Comparison of ENCODE assay signal across 32 cellular contexts in the genomic region with DNA sequence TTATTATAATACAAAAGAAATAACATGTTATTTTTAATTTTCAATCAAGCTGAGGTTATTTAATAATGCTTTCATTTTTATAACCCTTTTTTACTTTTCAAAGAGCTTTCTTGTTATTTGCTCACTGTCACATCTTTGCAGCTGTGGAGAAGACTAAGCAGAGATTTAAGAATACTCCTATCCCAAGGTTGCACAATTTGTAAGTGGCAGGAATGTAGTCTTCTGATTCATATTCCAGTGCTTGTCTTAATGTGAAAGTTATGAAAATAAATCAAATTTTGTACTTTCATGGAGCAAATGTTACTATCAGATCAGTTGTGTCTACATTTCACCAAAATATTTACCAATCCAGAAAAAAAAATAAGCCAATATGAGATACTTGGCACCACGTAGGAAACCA.
"Had no signal": no experiment of that assay in that cellular context is flagged by ENCODE, and none has a peak within 500 bp of the region (broad histone marks: within the 10 kb centered on the region; RNA-seq: fewer than 3 reads in every experiment).

No MANE protein-coding gene starts in this region.

- H3K4me3 ChIP-seq: adrenal gland, ascending aorta, breast epithelium, cardiac muscle cell, esophagus muscularis mucosa had no signal

- H3K27me3 Mint-ChIP-seq: activated B cell treated with CpG ODN at 0.5 μM for 24 hours; activated CD8-positive, alpha-beta T cell treated with anti-CD3 and anti-CD28 coated beads for 36 hours; activated naive CD8-positive, alpha-beta T cell; activated T-helper 17 cell treated with anti-CD3 and anti-CD28 coated beads, Interleukin-2, amount 50 U/mL, for 72 hours; central memory CD8-positive, alpha-beta T cell; effector memory CD8-positive, alpha-beta T cell; T-helper 17 cell had no signal

- H3K4me3 Mint-ChIP-seq: activated B cell treated with CpG ODN at 0.5 μM for 24 hours; activated CD8-positive, alpha-beta T cell treated with anti-CD3 and anti-CD28 coated beads for 36 hours; activated naive CD8-positive, alpha-beta T cell; activated T-cell treated with anti-CD3 and anti-CD28 coated beads, Interleukin-2, amount 50 U/mL, for 4 hours; activated T-helper 17 cell treated with anti-CD3 and anti-CD28 coated beads, Interleukin-2, amount 50 U/mL, for 72 hours; brain; central memory CD8-positive, alpha-beta T cell; effector memory CD8-positive, alpha-beta T cell; T-helper 17 cell; T-helper 2 cell treated with Interferon-gamma antibody and Interleukin-4, amounts not matched to agents 5 μg/mL and 100 μg/mL, for 36 hours had no signal

- H3K27ac Mint-ChIP-seq: activated B cell treated with CpG ODN at 0.5 μM for 24 hours; activated CD8-positive, alpha-beta T cell treated with anti-CD3 and anti-CD28 coated beads for 36 hours; activated naive CD8-positive, alpha-beta T cell; activated T-helper 17 cell treated with anti-CD3 and anti-CD28 coated beads, Interleukin-2, amount 50 U/mL, for 72 hours; brain; effector memory CD8-positive, alpha-beta T cell; T-helper 17 cell; T-helper 2 cell treated with Interferon-gamma antibody and Interleukin-4, amounts not matched to agents 5 μg/mL and 100 μg/mL, for 36 hours had no signal

- H3K36me3 ChIP-seq: adrenal gland, ascending aorta, breast epithelium, cardiac muscle cell, esophagus muscularis mucosa, WERI-Rb-1 had no signal

- H3K27me3 ChIP-seq: adrenal gland, ascending aorta, breast epithelium, cardiac muscle cell, esophagus muscularis mucosa had no signal

- DNase-seq: activated B cell treated with CpG ODN at 0.5 μM for 24 hours; activated CD4-positive, alpha-beta T cell treated with anti-CD3 and anti-CD28 coated beads for 48 hours; activated CD4-positive, alpha-beta T cell treated with anti-CD3 and anti-CD28 coated beads, Interleukin-2, amount 50 U/mL, for 1 hour; activated CD4-positive, alpha-beta T cell treated with anti-CD3 and anti-CD28 coated beads, Interleukin-2, amount 50 U/mL, for 48 hours; activated CD8-positive, alpha-beta memory T cell treated with anti-CD3 and anti-CD28 coated beads for 24 hours; activated CD8-positive, alpha-beta T cell treated with anti-CD3 and anti-CD28 coated beads for 36 hours; activated effector memory CD4-positive, alpha-beta T cell treated with Interleukin-2 at 50 U/mL for 16 hours; activated gamma-delta T cell treated with Interleukin-2 at 50 U/mL for 16 hours; activated naive CD4-positive, alpha-beta T cell treated with anti-CD3 and anti-CD28 coated beads, Interleukin-2, amount 50 U/mL, for 16 hours; activated naive CD4-positive, alpha-beta T cell treated with Interleukin-2 at 50 U/mL for 16 hours; activated T-cell treated with anti-CD3 and anti-CD28 coated beads, Interleukin-2, amount 50 U/mL, for 4 hours; adrenal gland; cortex of kidney; dermis blood vessel endothelial cell; effector CD4-positive, alpha-beta T cell; effector memory CD8-positive, alpha-beta T cell; erythroblast; foreskin fibroblast; head of caudate nucleus; T-helper 1 cell; T-helper 17 cell; T1000; WERI-Rb-1 had no signal

- H3K27ac ChIP-seq: adrenal gland, ascending aorta, breast epithelium, cardiac muscle cell, esophagus muscularis mucosa, WERI-Rb-1 had no signal

- H3K36me3 Mint-ChIP-seq: activated naive CD8-positive, alpha-beta T cell; brain had no signal

- H3K9me3 ChIP-seq: adrenal gland, ascending aorta, breast epithelium, esophagus muscularis mucosa had no signal

- H3K9me3 Mint-ChIP-seq: activated B cell treated with CpG ODN at 0.5 μM for 24 hours; activated CD8-positive, alpha-beta T cell treated with anti-CD3 and anti-CD28 coated beads for 36 hours; activated T-cell treated with anti-CD3 and anti-CD28 coated beads, Interleukin-2, amount 50 U/mL, for 4 hours; activated T-helper 17 cell treated with anti-CD3 and anti-CD28 coated beads, Interleukin-2, amount 50 U/mL, for 72 hours; brain; central memory CD8-positive, alpha-beta T cell; effector memory CD8-positive, alpha-beta T cell; T-helper 2 cell treated with Interferon-gamma antibody and Interleukin-4, amounts not matched to agents 5 μg/mL and 100 μg/mL, for 36 hours had no signal

- H3K4me1 ChIP-seq: adrenal gland, ascending aorta, breast epithelium, esophagus muscularis mucosa had no signal
